In genomic region chr3:180070925-180071324, GRCh38 we compare ENCODE assay signal across 31 cellular contexts. TPM values are rescaled to one million over a fixed set of nuclear protein-coding genes. Genes with fewer than 3 reads are reported as not detected.
"Had no signal": no experiment of that assay in that cellular context is flagged by ENCODE, and none has a peak within 500 bp of the region (broad histone marks: within the 10 kb centered on the region; RNA-seq: fewer than 3 reads in every experiment).

No MANE protein-coding gene starts in this region.

- H3K9me3 ChIP-seq: esophagus squamous epithelium, heart right ventricle, lower lobe of right lung, prostate gland, right atrium auricular region, stomach, thyroid gland, vagina had no signal

- ATAC-seq: heart right ventricle; left ventricle myocardium superior; lower lobe of right lung; naive thymus-derived CD8-positive, alpha-beta T cell; sciatic nerve; stimulated activated effector memory CD8-positive, alpha-beta T cell treated with anti-CD3 and anti-CD28 coated beads, Interleukin-12 subunit alpha, Interleukin-12 subunit beta, amount 100 ng/mL, for 72 hours had no signal

- H3K27ac ChIP-seq: esophagus squamous epithelium, heart right ventricle, lower lobe of right lung, prostate gland, right atrium auricular region, stomach, thyroid gland, vagina had no signal

- H3K4me3 Mint-ChIP-seq: immature natural killer cell; naive thymus-derived CD8-positive, alpha-beta T cell; nephron progenitor cell; stimulated activated effector memory CD8-positive, alpha-beta T cell treated with anti-CD3 and anti-CD28 coated beads, Interleukin-12 subunit alpha, Interleukin-12 subunit beta, amount 100 ng/mL, for 72 hours had no signal

- DNase-seq: dermis blood vessel endothelial cell; effector memory CD4-positive, alpha-beta T cell; erythroblast; esophagus squamous epithelium; foreskin melanocyte; glutamatergic neuron; heart right ventricle; hippocampal formation; immature natural killer cell; islet precursor cell; kidney glomerular epithelial cell; left ventricle myocardium superior; lower lobe of right lung; naive thymus-derived CD8-positive, alpha-beta T cell; nephron progenitor cell; nucleus accumbens; stimulated activated CD4-positive, alpha-beta T cell treated with anti-CD3 and anti-CD28 coated beads, Interleukin-2, amount 100 ng/mL, for 24 hours; stimulated activated CD4-positive, alpha-beta T cell treated with anti-CD3 and anti-CD28 coated beads, Interleukin-4, amount 100 ng/mL, for 24 hours; stimulated activated naive CD4-positive, alpha-beta T cell treated with Interleukin-2 at 50 U/mL for 16 hours; stomach; thyroid gland; trophoblast cell had no signal

- H3K4me3 ChIP-seq: esophagus squamous epithelium, heart right ventricle, lower lobe of right lung, prostate gland, right atrium auricular region, smooth muscle cell, stomach, thyroid gland, vagina had no signal

- H3K4me1 Mint-ChIP-seq: immature natural killer cell; nephron progenitor cell; stimulated activated effector memory CD8-positive, alpha-beta T cell treated with anti-CD3 and anti-CD28 coated beads, Interleukin-12 subunit alpha, Interleukin-12 subunit beta, amount 100 ng/mL, for 72 hours had no signal

- H3K4me2 ChIP-seq: smooth muscle cell had no signal

- H3K4me1 ChIP-seq: esophagus squamous epithelium, heart right ventricle, lower lobe of right lung, prostate gland, right atrium auricular region, stomach, thyroid gland, vagina had no signal

- FAIRE-seq: endometrium had no signal

- H3K27ac Mint-ChIP-seq: immature natural killer cell; naive thymus-derived CD8-positive, alpha-beta T cell; nephron progenitor cell; stimulated activated effector memory CD8-positive, alpha-beta T cell treated with anti-CD3 and anti-CD28 coated beads, Interleukin-12 subunit alpha, Interleukin-12 subunit beta, amount 100 ng/mL, for 72 hours had no signal

- H3K27me3 ChIP-seq: esophagus squamous epithelium, right atrium auricular region, stomach, thyroid gland, vagina had no signal

- H3K36me3 Mint-ChIP-seq: immature natural killer cell; naive thymus-derived CD8-positive, alpha-beta T cell; stimulated activated effector memory CD8-positive, alpha-beta T cell treated with anti-CD3 and anti-CD28 coated beads, Interleukin-12 subunit alpha, Interleukin-12 subunit beta, amount 100 ng/mL, for 72 hours had no signal

- H3K36me3 ChIP-seq: esophagus squamous epithelium, heart right ventricle, lower lobe of right lung, prostate gland, right atrium auricular region, stomach, thyroid gland, vagina had no signal

- H3K9me3 Mint-ChIP-seq: nephron progenitor cell; stimulated activated effector memory CD8-positive, alpha-beta T cell treated with anti-CD3 and anti-CD28 coated beads, Interleukin-12 subunit alpha, Interleukin-12 subunit beta, amount 100 ng/mL, for 72 hours had no signal

RNA-seq across cellular contexts. Expression of gene PEX5L, which starts 34.2 kb away (rescaled TPM):
- total RNA-seq: dermis blood vessel endothelial cell; esophagus squamous epithelium; lower lobe of right lung; mesenteric fat pad; naive thymus-derived CD8-positive, alpha-beta T cell; osteocyte; smooth muscle cell; vagina had no signal
- polyA plus RNA-seq: immature natural killer cell, smooth muscle cell had no signal
